ENCODE assay signal across 27 cellular contexts in genomic region chr4:28014469-28014868, GRCh38.
"Had no signal": no experiment of that assay in that cellular context is flagged by ENCODE, and none has a peak within 500 bp of the region (broad histone marks: within the 10 kb centered on the region; RNA-seq: fewer than 3 reads in every experiment).

No MANE protein-coding gene starts in this region.

- H3K9me3 ChIP-seq: MG63 had no signal

- H3K27ac ChIP-seq: Peyer's patch, SK-N-MC had no signal

- H3K27me3 Mint-ChIP-seq: activated B cell treated with CpG ODN at 0.5 μM for 24 hours; activated CD4-positive, alpha-beta memory T cell treated with anti-CD3 and anti-CD28 coated beads for 36 hours; activated CD4-positive, alpha-beta T cell treated with anti-CD3 and anti-CD28 coated beads, Interleukin-2, amount 10 ng/mL, durations not matched to agents 24 days and 14 days; activated naive CD4-positive, alpha-beta T cell treated with anti-CD3 and anti-CD28 coated beads, Interleukin-2, amount 10 ng/mL, durations not matched to agents 7 days and 5 days; activated naive CD8-positive, alpha-beta T cell treated with anti-CD3 and anti-CD28 coated beads for 36 hours; T-cell had no signal

- H3K4me3 ChIP-seq: MG63, Peyer's patch, SK-N-MC had no signal

- H3K27ac Mint-ChIP-seq: activated B cell treated with CpG ODN at 0.5 μM for 24 hours; activated CD4-positive, alpha-beta memory T cell treated with anti-CD3 and anti-CD28 coated beads for 36 hours; activated CD4-positive, alpha-beta T cell treated with anti-CD3 and anti-CD28 coated beads, Interleukin-2, amount 10 ng/mL, durations not matched to agents 24 days and 14 days; activated naive CD4-positive, alpha-beta T cell treated with anti-CD3 and anti-CD28 coated beads, Interleukin-2, amount 10 ng/mL, durations not matched to agents 7 days and 5 days; activated naive CD8-positive, alpha-beta T cell treated with anti-CD3 and anti-CD28 coated beads for 36 hours; T-cell had no signal

- DNase-seq: activated B cell treated with CpG ODN at 0.5 μM for 24 hours; activated CD4-positive, alpha-beta memory T cell treated with anti-CD3 and anti-CD28 coated beads for 36 hours; activated CD4-positive, alpha-beta T cell treated with anti-CD3 and anti-CD28 coated beads for 1 hour; activated CD4-positive, alpha-beta T cell treated with anti-CD3 and anti-CD28 coated beads, Interleukin-2, amount 10 ng/mL, durations not matched to agents 24 days and 14 days; activated CD8-positive, alpha-beta memory T cell treated with anti-CD3 and anti-CD28 coated beads for 24 hours; activated gamma-delta T cell treated with Interleukin-2 at 50 U/mL for 16 hours; activated naive CD4-positive, alpha-beta T cell treated with anti-CD3 and anti-CD28 coated beads, Interleukin-2, amount 10 ng/mL, durations not matched to agents 7 days and 5 days; activated naive CD8-positive, alpha-beta T cell treated with anti-CD3 and anti-CD28 coated beads for 36 hours; activated T-cell treated with anti-CD3 and anti-CD28 coated beads, Interleukin-2, amount 50 U/mL, for 4 hours; anterior cingulate cortex; caudate nucleus; MG63; MV-4-11; NCI-H1092 treated with DMSO at 0.1 percent for 48 hours; NCI-H1417 treated with DMSO at 0.1 percent for 48 hours; NCI-H1694 treated with DMSO at 0.1 percent for 48 hours; NCI-H2029 treated with DMSO at 0.1 percent for 48 hours; NCI-H2171 treated with DMSO at 0.1 percent for 48 hours; NCI-H345; NCI-H510A treated with DMSO at 0.1 percent for 48 hours; NCI-H774; NK-92 treated with Interleukin-12 subunit alpha and Interleukin-12 subunit beta, amount 100 ng/mL, for 24 hours; Peyer's patch; SHP77; T-cell; T1000 had no signal

- H3K36me3 Mint-ChIP-seq: activated CD4-positive, alpha-beta memory T cell treated with anti-CD3 and anti-CD28 coated beads for 36 hours; activated naive CD4-positive, alpha-beta T cell treated with anti-CD3 and anti-CD28 coated beads, Interleukin-2, amount 10 ng/mL, durations not matched to agents 7 days and 5 days; activated naive CD8-positive, alpha-beta T cell treated with anti-CD3 and anti-CD28 coated beads for 36 hours; T-cell had no signal

- H3K4me3 Mint-ChIP-seq: activated B cell treated with CpG ODN at 0.5 μM for 24 hours; activated CD4-positive, alpha-beta memory T cell treated with anti-CD3 and anti-CD28 coated beads for 36 hours; activated CD4-positive, alpha-beta T cell treated with anti-CD3 and anti-CD28 coated beads, Interleukin-2, amount 10 ng/mL, durations not matched to agents 24 days and 14 days; activated naive CD4-positive, alpha-beta T cell treated with anti-CD3 and anti-CD28 coated beads, Interleukin-2, amount 10 ng/mL, durations not matched to agents 7 days and 5 days; activated naive CD8-positive, alpha-beta T cell treated with anti-CD3 and anti-CD28 coated beads for 36 hours; activated T-cell treated with anti-CD3 and anti-CD28 coated beads, Interleukin-2, amount 50 U/mL, for 4 hours; T-cell had no signal

- H3K4me1 ChIP-seq: Peyer's patch had no signal

- H3K27me3 ChIP-seq: MG63, Peyer's patch had no signal

- H3K4me1 Mint-ChIP-seq: activated B cell treated with CpG ODN at 0.5 μM for 24 hours; activated CD4-positive, alpha-beta T cell treated with anti-CD3 and anti-CD28 coated beads, Interleukin-2, amount 10 ng/mL, durations not matched to agents 24 days and 14 days; activated naive CD4-positive, alpha-beta T cell treated with anti-CD3 and anti-CD28 coated beads, Interleukin-2, amount 10 ng/mL, durations not matched to agents 7 days and 5 days; activated naive CD8-positive, alpha-beta T cell treated with anti-CD3 and anti-CD28 coated beads for 36 hours; T-cell had no signal

- H3K9me3 Mint-ChIP-seq: activated naive CD8-positive, alpha-beta T cell treated with anti-CD3 and anti-CD28 coated beads for 36 hours had no signal

- H3K36me3 ChIP-seq: MG63, Peyer's patch had no signal
